Comparison of ENCODE assay signal across 22 cellular contexts in genomic region chr4:140876597-140877364, GRCh38.
A peak's percentile ranks its signal among the peaks of the same experiment; 100 is the strongest.
DNase-seq lines count a peak whose midpoint lies in the region; ATAC-seq and TF ChIP-seq lines count a peak whose summit lies in the region.
"Had no signal": no experiment of that assay in that cellular context is flagged by ENCODE, and none has a peak within 500 bp of the region (broad histone marks: within the 10 kb centered on the region; RNA-seq: fewer than 3 reads in every experiment).

No MANE protein-coding gene starts in this region.

- peaks cover 29% of the 10 kb centered on the region for H3K4me1 Mint-ChIP-seq in mesothelial cell of epicardium
- H3K4me1 Mint-ChIP-seq: naive B cell; stimulated activated naive B cell treated with anti-CD40 and anti-IgM and Interleukin-4, amounts not matched to agents 10 μg/mL and 1 μg/mL and 100 μg/mL, for 72 hours had no signal

- 94% methylated on average over 3 of the region's 3 CpGs for WGBS in SK-N-SH (ENCODE audit: low lambda C conversion rate)
- no CpG with 5 or more reads among the region's 3 CpGs for WGBS in mesendoderm (ENCODE audit: extremely low coverage, insufficient coverage, low lambda C conversion rate)

- intact Hi-C loops in lower lobe of right lung (cut with DNase I): no loop called here

- H4K8ac ChIP-seq in mesendoderm (ENCODE audit: low read depth, low read length): no peak overlapping the region

- H3K9ac ChIP-seq in SK-N-SH: no peak overlapping the region
- no peak overlapping the region for H3K9ac ChIP-seq in mesendoderm (ENCODE audit: low read length)

- no peaks in the 10 kb centered on the region for H3K79me1 ChIP-seq in mesendoderm (ENCODE audit: low read length)

- H2BK5ac ChIP-seq in mesendoderm (ENCODE audit: low read length): no peak overlapping the region

- no peak overlapping the region for H2BK15ac ChIP-seq in mesendoderm (replicated peaks; ENCODE audit: low read depth)

- no peak overlapping the region for H3K4ac ChIP-seq in mesendoderm (ENCODE audit: low read depth, low read length)

- DNase-seq in EH (ENCODE audit: low read depth): peak; percentile 69
- no peak for DNase-seq in SK-N-SH
- peak; percentile 70 for DNase-seq in dedifferentiated amniotic fluid mesenchymal stem cell (ENCODE audit: extremely low spot score)
- no peak for DNase-seq in mesothelial cell of epicardium (ENCODE audit: low spot score in 2 of 2, unreplicated experiment in 2 of 2)
- DNase-seq in H7: no peak
- DNase-seq in lower lobe of right lung: no peak
- no peak for DNase-seq in mesendoderm
- DNase-seq: AML-193; CD8-positive, alpha-beta T cell; mammary epithelial cell; naive B cell; NCI-H2029 treated with DMSO at 0.1 percent for 48 hours; NK-92 treated with Interleukin-12 subunit alpha and Interleukin-12 subunit beta, amount 100 ng/mL, for 24 hours; occipital lobe; stimulated activated CD4-positive, alpha-beta T cell treated with anti-CD3 and anti-CD28 coated beads, Interleukin-2, amount 100 ng/mL, for 48 hours; stimulated activated naive B cell treated with anti-CD40 and anti-IgM and Interleukin-4, amounts not matched to agents 10 μg/mL and 1 μg/mL and 100 μg/mL, for 72 hours; T-helper 2 cell had no signal

- ATAC-seq in HG02884 (IDR thresholded peaks at IDR 0.05; ENCODE audit: unreplicated experiment): no peak
- no peak for ATAC-seq in lower lobe of right lung
- ATAC-seq: activated naive CD4-positive, alpha-beta T cell treated with anti-CD3 and anti-CD28 coated beads, Interleukin-2, amount 50 U/mL, for 72 hours; CD8-positive, alpha-beta T cell; stimulated activated naive B cell treated with anti-CD40 and anti-IgM and Interleukin-4, amounts not matched to agents 10 μg/mL and 1 μg/mL and 100 μg/mL, for 72 hours had no signal

- POLR2A ChIA-PET in SK-N-SH (lab: Yijun Ruan, JAX): interaction anchor here (0.6 kb wide), 1 partner anchor 447 kb away, joined by 3 read pairs; no protein-coding TSS in a partner anchor

- H3K36me3 Mint-ChIP-seq in mesothelial cell of epicardium: peaks cover 17% of the 10 kb centered on the region
- H3K36me3 Mint-ChIP-seq: activated naive CD4-positive, alpha-beta T cell treated with anti-CD3 and anti-CD28 coated beads, Interleukin-2, amount 50 U/mL, for 72 hours; CD8-positive, alpha-beta T cell had no signal

- TF ChIP-seq EP300 in SK-N-SH (IDR thresholded peaks at IDR 0.05; ENCODE audit: borderline replicate concordance in 1 of 2, low read depth in 1 of 2, low read length in 1 of 2): no peak

- CTCF ChIA-PET in SK-N-SH (lab: Yijun Ruan, JAX): interaction anchor here (0.9 to 1.9 kb wide), 2 partner anchors 11 to 26 kb away, joined by 3 to 5 read pairs; no protein-coding TSS in a partner anchor

- H3K4me2 ChIP-seq in SK-N-SH: peak overlapping the region; percentile 35
- H3K4me2 ChIP-seq in mesendoderm (ENCODE audit: low read length): no peak overlapping the region
- H3K4me2 ChIP-seq: smooth muscle cell had no signal

- H3K9me3 ChIP-seq in SK-N-SH (0 out of 2 replicates have a peak, but pooled peaks cover 6% of the 10 kb centered on the region), lower lobe of right lung (peaks cover 8% of the 10 kb centered on the region)

- peaks cover 0 to 15% of the 10 kb centered on the region in 2 experiments for H3K36me3 ChIP-seq in SK-N-SH (replicated peaks in 1 of 2; ENCODE audit: control insufficient read depth in 1 of 2, insufficient read depth in 2 of 2, low read length in 1 of 2)
- H3K36me3 ChIP-seq in H7 (replicated peaks; ENCODE audit: control insufficient read depth, insufficient read depth, low read length): no peaks in the 10 kb centered on the region
- no peaks in the 10 kb centered on the region for H3K36me3 ChIP-seq in lower lobe of right lung
- no peaks in the 10 kb centered on the region for H3K36me3 ChIP-seq in mesendoderm (ENCODE audit: control insufficient read depth, insufficient read depth, low read length)
- H3K36me3 ChIP-seq: SJCRH30, thoracic aorta had no signal

- no peak overlapping the region for H2AK5ac ChIP-seq in mesendoderm (ENCODE audit: low read length)

- H3K27me3 ChIP-seq in SK-N-SH (ENCODE audit: insufficient read depth) (no peaks in the 10 kb centered on the region), H7 (ENCODE audit: control insufficient read depth, insufficient read depth, low read length) (no peaks in the 10 kb centered on the region), lower lobe of right lung (ENCODE audit: low read depth) (no peaks in the 10 kb centered on the region), mesendoderm (ENCODE audit: insufficient read depth, low read length, poor library complexity) (no peaks in the 10 kb centered on the region)
- H3K27me3 ChIP-seq: SJCRH30 had no signal

- H3K4me3 ChIP-seq in SK-N-SH (ENCODE audit: low read depth in 2 of 2, low read length in 1 of 2): peak overlapping the region in 1 of 2 experiments; percentile 9; a peak in 1 of 4 replicates
- H3K4me3 ChIP-seq in H7 (ENCODE audit: insufficient read depth, low read depth, low read length): no peak overlapping the region
- H3K4me3 ChIP-seq in lower lobe of right lung: no peak overlapping the region
- no peak overlapping the region for H3K4me3 ChIP-seq in mesendoderm (ENCODE audit: low read length)
- H3K4me3 ChIP-seq: SJCRH30, smooth muscle cell, thoracic aorta had no signal

- no peak overlapping the region for H3K56ac ChIP-seq in mesendoderm (ENCODE audit: low read length)

- no peaks in the 10 kb centered on the region for H3K9me2 ChIP-seq in SK-N-SH

- no peaks in the 10 kb centered on the region for H4K20me1 ChIP-seq in SK-N-SH (ENCODE audit: insufficient read depth)

- H2BK120ac ChIP-seq in mesendoderm (ENCODE audit: low read depth, low read length): no peak overlapping the region

- H3K23ac ChIP-seq in mesendoderm (ENCODE audit: low read length): no peak overlapping the region

- H3K79me2 ChIP-seq in SK-N-SH (ENCODE audit: insufficient read depth): peaks cover 3% of the 10 kb centered on the region; the same call in 1 of the 2 replicates
- no peaks in the 10 kb centered on the region for H3K79me2 ChIP-seq in mesendoderm (ENCODE audit: control insufficient read depth, insufficient read depth, low read length)

- H3K27ac Mint-ChIP-seq in mesothelial cell of epicardium: peak overlapping the region; percentile 1
- H3K27ac Mint-ChIP-seq: activated naive CD4-positive, alpha-beta T cell treated with anti-CD3 and anti-CD28 coated beads, Interleukin-2, amount 50 U/mL, for 72 hours; CD8-positive, alpha-beta T cell; stimulated activated naive B cell treated with anti-CD40 and anti-IgM and Interleukin-4, amounts not matched to agents 10 μg/mL and 1 μg/mL and 100 μg/mL, for 72 hours had no signal

- TF ChIP-seq CTCF in SK-N-SH (IDR thresholded peaks at IDR 0.05) (no peak), mesothelial cell of epicardium (IDR thresholded peaks at IDR 0.05; ENCODE audit: unreplicated experiment) (no peak), lower lobe of right lung (IDR thresholded peaks at IDR 0.05) (no peak)

- H2AFZ ChIP-seq in SK-N-SH (ENCODE audit: low read depth): no peak overlapping the region

- peaks cover 24% of the 10 kb centered on the region for H3F3A ChIP-seq in SK-N-SH (replicated peaks; ENCODE audit: insufficient read depth)

- H3K27ac ChIP-seq in SK-N-SH (ENCODE audit: low read depth in 2 of 2, low read length in 1 of 2) (peak overlapping the region; percentile 60 to 73), lower lobe of right lung (no peak overlapping the region), mesendoderm (ENCODE audit: low read depth, low read length) (no peak overlapping the region)
- H3K27ac ChIP-seq: SJCRH30, thoracic aorta had no signal

- H3K18ac ChIP-seq in mesendoderm (ENCODE audit: low read length): no peak overlapping the region

- no peak overlapping the region for H3K4me3 Mint-ChIP-seq in mesothelial cell of epicardium
- H3K4me3 Mint-ChIP-seq: CD8-positive, alpha-beta T cell; naive B cell; stimulated activated naive B cell treated with anti-CD40 and anti-IgM and Interleukin-4, amounts not matched to agents 10 μg/mL and 1 μg/mL and 100 μg/mL, for 72 hours had no signal

- peaks cover 23% of the 10 kb centered on the region for H3K9me3 Mint-ChIP-seq in mesothelial cell of epicardium
- H3K9me3 Mint-ChIP-seq: activated naive CD4-positive, alpha-beta T cell treated with anti-CD3 and anti-CD28 coated beads, Interleukin-2, amount 50 U/mL, for 72 hours had no signal

- H3K27me3 Mint-ChIP-seq in mesothelial cell of epicardium (ENCODE audit: low read depth): no peaks in the 10 kb centered on the region

- H3K4me1 ChIP-seq in SK-N-SH (ENCODE audit: control insufficient read depth in 1 of 2, insufficient read depth in 2 of 2, low read depth in 1 of 2, low read length in 1 of 2) (peaks cover 11 to 19% of the 10 kb centered on the region in 2 experiments), lower lobe of right lung (no peaks in the 10 kb centered on the region), mesendoderm (ENCODE audit: control insufficient read depth, low read depth, low read length) (no peaks in the 10 kb centered on the region)

- TF ChIP-seq RAD21 in SK-N-SH (IDR thresholded peaks at IDR 0.05; ENCODE audit: low read length): no peak

- H4K5ac ChIP-seq in mesendoderm (ENCODE audit: low read length): no peak overlapping the region

TF ChIP-seq in SK-N-SH, 30 proteins besides CTCF, POLR2A, EP300 and RAD21 (continues in another document):
- TF ChIP-seq, protein P1, sequence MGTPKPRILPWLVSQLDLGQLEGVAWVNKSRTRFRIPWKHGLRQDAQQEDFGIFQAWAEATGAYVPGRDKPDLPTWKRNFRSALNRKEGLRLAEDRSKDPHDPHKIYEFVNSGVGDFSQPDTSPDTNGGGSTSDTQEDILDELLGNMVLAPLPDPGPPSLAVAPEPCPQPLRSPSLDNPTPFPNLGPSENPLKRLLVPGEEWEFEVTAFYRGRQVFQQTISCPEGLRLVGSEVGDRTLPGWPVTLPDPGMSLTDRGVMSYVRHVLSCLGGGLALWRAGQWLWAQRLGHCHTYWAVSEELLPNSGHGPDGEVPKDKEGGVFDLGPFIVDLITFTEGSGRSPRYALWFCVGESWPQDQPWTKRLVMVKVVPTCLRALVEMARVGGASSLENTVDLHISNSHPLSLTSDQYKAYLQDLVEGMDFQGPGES (IDR thresholded peaks at IDR 0.05; ENCODE audit: low read depth, low read length): no peak
- TF ChIP-seq, protein P2, sequence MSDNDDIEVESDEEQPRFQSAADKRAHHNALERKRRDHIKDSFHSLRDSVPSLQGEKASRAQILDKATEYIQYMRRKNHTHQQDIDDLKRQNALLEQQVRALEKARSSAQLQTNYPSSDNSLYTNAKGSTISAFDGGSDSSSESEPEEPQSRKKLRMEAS (IDR thresholded peaks at IDR 0.05; ENCODE audit: low read depth): 0 out of 2 replicates have a peak, but pooled peaks have one; percentile 27
- TF ChIP-seq USF1 (IDR thresholded peaks at IDR 0.05; ENCODE audit: borderline replicate concordance, low read depth) (no peak), RXRA (IDR thresholded peaks at IDR 0.05; ENCODE audit: borderline replicate concordance, low read depth) (no peak), FOXM1 (IDR thresholded peaks at IDR 0.05; ENCODE audit: low read depth) (no peak)

Comparison
In these comparisons a context has a peak if more than half of its experiments do, and no peak if none do; other contexts are left out.
1. DNase-seq: peak in EH (single experiment) and dedifferentiated amniotic fluid mesenchymal stem cell (single experiment); none in SK-N-SH (single experiment), mesothelial cell of epicardium (0 of 2), H7 (single experiment), lower lobe of right lung (single experiment) and mesendoderm (single experiment).
2. H3K27ac ChIP-seq: peak in SK-N-SH (2 of 2); none in lower lobe of right lung (single experiment) and mesendoderm (single experiment).